In the genomic region with DNA sequence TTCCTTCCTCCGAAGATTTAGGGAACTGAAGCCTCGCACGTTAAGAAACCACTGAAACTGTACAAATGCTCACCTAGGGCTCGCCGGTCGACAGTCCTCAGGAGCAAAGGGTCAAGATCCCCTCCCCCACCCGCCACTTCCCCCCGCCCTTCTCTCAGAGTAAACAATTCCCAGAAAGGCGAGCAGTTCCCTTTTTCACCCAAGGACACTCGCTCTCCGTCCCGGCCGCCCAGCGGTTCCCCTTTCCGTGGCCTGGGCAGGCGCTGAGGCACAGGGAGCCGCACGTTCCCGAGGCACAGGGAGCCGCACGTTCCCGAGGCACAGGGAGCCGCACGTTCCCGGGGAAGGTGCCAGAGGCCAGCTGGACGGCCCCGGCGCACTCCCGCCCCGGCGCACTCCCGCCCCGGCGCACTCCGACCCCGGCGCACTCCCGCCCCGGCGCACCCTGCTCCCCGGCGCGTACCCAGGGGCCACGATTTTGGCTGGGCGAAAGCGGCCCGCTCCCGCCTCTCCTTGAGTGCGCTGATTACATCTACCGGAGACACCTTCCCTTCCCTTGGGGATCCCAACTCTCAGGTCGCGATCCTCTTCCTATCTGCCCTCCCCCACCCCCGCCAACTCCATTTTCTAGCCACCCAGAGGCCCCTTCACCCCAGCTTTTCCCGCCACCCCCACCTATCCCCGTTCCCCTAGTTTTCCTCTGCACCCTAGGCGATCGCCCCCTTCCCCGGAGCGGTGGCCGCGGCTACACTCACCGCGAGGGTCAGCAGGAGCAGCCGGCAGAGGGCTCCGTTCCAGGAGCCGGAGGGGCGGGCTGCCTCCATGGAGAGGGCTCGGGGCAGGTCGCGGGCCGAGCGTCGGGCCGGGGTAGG, we compare ENCODE assay signal across 8 cellular contexts. TPM values are rescaled to one million over a fixed set of nuclear protein-coding genes. Genes with fewer than 3 reads are reported as not detected.
A peak's percentile ranks its signal among the peaks of the same experiment; 100 is the strongest.
DNase-seq lines count a peak whose midpoint lies in the region; ATAC-seq and TF ChIP-seq lines count a peak whose summit lies in the region.

No MANE protein-coding gene starts in this region.

- H3K23ac ChIP-seq in mesendoderm (ENCODE audit: low read length): peak overlapping the region; percentile 89

- H2BK15ac ChIP-seq in mesendoderm (replicated peaks; ENCODE audit: low read depth): no peak overlapping the region

- peak overlapping the region; percentile 92 for H3K9ac ChIP-seq in mesendoderm (ENCODE audit: low read length)

- in situ Hi-C loops in GM13976 (cut with MboI; ENCODE audit: low sequenced_read_pairs, unreplicated experiment): no loop called here

- no peaks in the 10 kb centered on the region for H3K36me3 ChIP-seq in mesendoderm (ENCODE audit: control insufficient read depth, insufficient read depth, low read length)
- H3K36me3 ChIP-seq in upper lobe of left lung: no peaks in the 10 kb centered on the region

- peaks cover 0 to 12% (median 0%) of the 10 kb centered on the region in 45 donors for H3K27me3 ChIP-seq in dorsolateral prefrontal cortex
- no peaks in the 10 kb centered on the region for H3K27me3 ChIP-seq in mesendoderm (ENCODE audit: insufficient read depth, low read length, poor library complexity)
- no peaks in the 10 kb centered on the region for H3K27me3 ChIP-seq in upper lobe of left lung

- peak overlapping the region; percentile 90 for H2BK5ac ChIP-seq in mesendoderm (ENCODE audit: low read length)

- peak overlapping the region; percentile 58 for H4K8ac ChIP-seq in mesendoderm (ENCODE audit: low read depth, low read length)

- H3K27ac ChIP-seq in dorsolateral prefrontal cortex (peak overlapping the region in 47 of 59 donors; percentile 2 to 90 (median 48)), mesendoderm (ENCODE audit: low read depth, low read length) (peak overlapping the region; percentile 99), upper lobe of left lung (peak overlapping the region; percentile 86 to 91 (median 90))

- DNase-seq in GM13976 (ENCODE audit: low spot score): peak; percentile 71
- peak; percentile 43 for DNase-seq in NCI-H69 (lab: John Stamatoyannopoulos, UW)
- peak in 9 of 10 donors; percentile 34 to 66 (median 57) for DNase-seq in dorsolateral prefrontal cortex
- peak; percentile 89 for DNase-seq in mesendoderm
- peak; percentile 83 to 93 for DNase-seq in upper lobe of left lung
- no peak for DNase-seq in HUDEP-2 (lab: John Stamatoyannopoulos, UW; ENCODE audit: unreplicated experiment in 76 of 76)
- no peak for DNase-seq in stimulated activated CD4-positive, alpha-beta T cell treated with anti-CD3 and anti-CD28 coated beads, Interleukin-4, amount 100 ng/mL, for 4 hours
- DNase-seq in A172 (ENCODE audit: low spot score): no peak

- H4K5ac ChIP-seq in mesendoderm (ENCODE audit: low read length): no peak overlapping the region

- peak overlapping the region; percentile 97 for H3K56ac ChIP-seq in mesendoderm (ENCODE audit: low read length)

- no peak for TF ChIP-seq EP300 in upper lobe of left lung (IDR thresholded peaks at IDR 0.05)

- peak; percentile 90 for ATAC-seq in upper lobe of left lung (ENCODE audit: low FRiP score in 2 of 2)

- TF ChIP-seq CTCF in GM13976 (IDR thresholded peaks at IDR 0.05; ENCODE audit: borderline replicate concordance, control extremely low read depth, extremely low read depth, insufficient read depth, missing control alignments) (peak; percentile 16), dorsolateral prefrontal cortex (IDR thresholded peaks at IDR 0.05 in 54 of 56, conservative IDR thresholded peaks at IDR 0.05 in 2 of 56; ENCODE audit: low read depth in 1 of 56, partially characterized antibody in 56 of 56) (peak in 2 of 56 donors; percentile 4 to 15), upper lobe of left lung (IDR thresholded peaks at IDR 0.05) (peak in 2 of 6 experiments; percentile 9 to 22)

- intact Hi-C loops in dorsolateral prefrontal cortex (cut with DNase I): no loop called here

- H3K79me2 ChIP-seq in mesendoderm (ENCODE audit: control insufficient read depth, insufficient read depth, low read length): peaks cover 21% of the 10 kb centered on the region

- peak overlapping the region; percentile 95 for H3K4ac ChIP-seq in mesendoderm (ENCODE audit: low read depth, low read length)

- no CpG with 5 or more reads among the region's 74 CpGs for WGBS in mesendoderm (ENCODE audit: extremely low coverage, insufficient coverage, low lambda C conversion rate)
- WGBS in upper lobe of left lung, 2 donors: 1 to 4% methylated on average over 20 to 40 of the region's 74 CpGs

- peak in 2 of 4 donors; percentile 33 to 75 for TF ChIP-seq POLR2A in upper lobe of left lung (IDR thresholded peaks at IDR 0.05)

- no peaks in the 10 kb centered on the region for H3K9me3 ChIP-seq in upper lobe of left lung

- H3K18ac ChIP-seq in mesendoderm (ENCODE audit: low read length): peak overlapping the region; percentile 97

- H3K4me1 ChIP-seq in mesendoderm (ENCODE audit: control insufficient read depth, low read depth, low read length) (peaks cover 7% of the 10 kb centered on the region), upper lobe of left lung (peaks cover 0 to 13% (median 6%) of the 10 kb centered on the region in 4 donors)

- H3K4me2 ChIP-seq in mesendoderm (ENCODE audit: low read length): peak overlapping the region; percentile 46

- no peak overlapping the region for H2AK5ac ChIP-seq in mesendoderm (ENCODE audit: low read length)

- H3K4me3 ChIP-seq in dorsolateral prefrontal cortex (peak overlapping the region; percentile 48 to 82 (median 70)), mesendoderm (ENCODE audit: low read length) (peak overlapping the region; percentile 83), upper lobe of left lung (peak overlapping the region; percentile 12 to 71 (median 64))

- H3K79me1 ChIP-seq in mesendoderm (ENCODE audit: low read length): peaks cover 6% of the 10 kb centered on the region

- peak overlapping the region; percentile 47 for H2BK120ac ChIP-seq in mesendoderm (ENCODE audit: low read depth, low read length)

RNA-seq across cellular contexts. Expression of gene DSC2, which starts 0.8 kb away (rescaled TPM):
- total RNA-seq in dorsolateral prefrontal cortex (1 to 10 TPM; 1.3 to 6.9 (median 2.9) TPM), upper lobe of left lung (10 to 100 TPM in 4 of 6 donors, 1 to 10 TPM in 2; 2.1 to 19.5 (median 13.2) TPM)
- 28.2 TPM for polyA plus RNA-seq in mesendoderm (2013, experiment 1 of 2)
- 29.3 TPM for polyA plus RNA-seq in mesendoderm (2013, experiment 2 of 2)
- total RNA-seq in A172 (2014; rRNA removed; shearing (Covaris generic)): not detected in 2 replicates

RNA-seq across cellular contexts. Expression of gene DSC3, which starts 58.8 kb away (rescaled TPM):
- 1 to 10 TPM in 1 of 120 experiments, under 1 TPM in 29, not detected in 90; 0.03 to 1.5 (median 0.22) TPM for total RNA-seq in dorsolateral prefrontal cortex
- 1.2 TPM for polyA plus RNA-seq in mesendoderm (2013, experiment 1 of 2)
- 1.1 TPM for polyA plus RNA-seq in mesendoderm (2013, experiment 2 of 2)
- under 1 TPM in 5 of 6 donors, not detected in 1; under 0.01 to 0.98 (median 0.30) TPM for total RNA-seq in upper lobe of left lung
- total RNA-seq in A172 (2014; rRNA removed; shearing (Covaris generic)): not detected in 2 replicates

Comparison
In these comparisons a context has a peak if more than half of its experiments do, and no peak if none do; other contexts are left out.
1. DNase-seq: peak in GM13976 (single experiment), NCI-H69 (single experiment), dorsolateral prefrontal cortex (9 of 10), mesendoderm (single experiment) and upper lobe of left lung (2 of 2); none in HUDEP-2 (0 of 76), stimulated activated CD4-positive, alpha-beta T cell treated with anti-CD3 and anti-CD28 coated beads, Interleukin-4, amount 100 ng/mL, for 4 hours (0 of 2) and A172 (single experiment).
2. H3K27ac ChIP-seq: peak in every context shown above with its lines; median percentile 99 in mesendoderm; 90 in upper lobe of left lung; 48 in dorsolateral prefrontal cortex.
3. Peak in every context shown above with its lines, with median percentiles within 50 percentile points of each other: H3K4me3 ChIP-seq.